ENCODE assay signal across 8 cellular contexts in the genomic region with DNA sequence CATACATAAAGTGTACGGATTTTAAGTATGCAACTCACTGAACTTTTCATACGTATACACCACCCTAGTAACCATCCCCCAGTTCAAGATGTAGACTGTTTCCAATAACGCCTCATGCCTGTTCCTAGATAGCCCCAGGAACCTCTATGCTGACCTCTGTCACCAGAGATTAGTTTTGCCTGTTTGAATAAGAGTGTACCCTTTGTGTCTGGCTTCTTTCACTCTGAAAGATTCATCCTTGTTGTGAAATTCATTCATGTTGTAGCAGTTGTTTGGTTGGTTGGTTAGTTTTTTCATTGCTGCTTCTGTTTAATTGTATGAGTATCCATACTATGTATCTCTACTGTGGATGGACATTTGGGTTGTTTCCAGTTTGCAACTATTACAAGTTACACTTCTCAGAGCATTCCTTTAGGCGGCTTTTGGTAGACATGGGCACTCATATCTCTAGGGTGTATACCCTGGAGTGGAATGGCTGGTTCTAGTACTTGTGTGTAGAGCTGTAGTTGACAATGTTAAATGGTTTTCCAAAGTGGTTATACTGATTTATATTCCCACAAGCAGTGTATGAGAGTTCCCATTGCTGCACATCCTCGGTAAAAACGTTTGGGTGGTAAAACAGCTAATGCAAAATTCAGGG. TPM values are rescaled to one million over a fixed set of nuclear protein-coding genes. Genes with fewer than 3 reads are reported as not detected.
A peak's percentile ranks its signal among the peaks of the same experiment; 100 is the strongest.
DNase-seq lines count a peak whose midpoint lies in the region; ATAC-seq and TF ChIP-seq lines count a peak whose summit lies in the region.

No MANE protein-coding gene starts in this region.

- H3K36me3 ChIP-seq in Karpas-422 (ENCODE audit: insufficient read depth, low read length) (no peaks in the 10 kb centered on the region), lower lobe of right lung (no peaks in the 10 kb centered on the region)

- H3K27ac Mint-ChIP-seq in activated naive CD8-positive, alpha-beta T cell = peak overlapping the region; percentile 94

- H3K27ac ChIP-seq in Karpas-422 (ENCODE audit: low read length) = peak overlapping the region; percentile 74
- peak overlapping the region; percentile 98 for H3K27ac ChIP-seq in lower lobe of right lung

- H2AFZ ChIP-seq in Karpas-422 (ENCODE audit: low read length) = no peak overlapping the region

- peak overlapping the region; percentile 86 for H3K4me3 Mint-ChIP-seq in activated naive CD8-positive, alpha-beta T cell

- no peaks in the 10 kb centered on the region for H3K27me3 Mint-ChIP-seq in activated naive CD8-positive, alpha-beta T cell

- DNase-seq in EL (peak; percentile 15), Karpas-422 (peak; percentile 74), lower lobe of right lung (no peak), NCI-H1417 treated with DMSO at 0.1 percent for 48 hours (lab: John Stamatoyannopoulos, UW) (no peak), mucosa of gallbladder (ENCODE audit: low spot score) (no peak)

- TF ChIP-seq CTCF in lower lobe of right lung (IDR thresholded peaks at IDR 0.05) = no peak

- intact Hi-C loops in lower lobe of right lung (cut with DNase I) = no loop called here

- H3K9ac ChIP-seq in Karpas-422 (ENCODE audit: low read length) = peak overlapping the region; percentile 96

- H3K4me1 ChIP-seq in Karpas-422 (ENCODE audit: low read length) = peaks cover 77% of the 10 kb centered on the region
- H3K4me1 ChIP-seq in lower lobe of right lung = peaks cover 45% of the 10 kb centered on the region

- peaks cover 45% of the 10 kb centered on the region for H3K4me1 Mint-ChIP-seq in activated naive CD8-positive, alpha-beta T cell (ENCODE audit: low read depth)

- peak overlapping the region; percentile 95 for H3K4me2 ChIP-seq in Karpas-422 (ENCODE audit: low read depth, low read length, poor library complexity, severe bottlenecking)

- peaks cover 53% of the 10 kb centered on the region for H3K79me2 ChIP-seq in Karpas-422 (ENCODE audit: low read length)

- H4K20me1 ChIP-seq in Karpas-422 (ENCODE audit: insufficient read depth, low read depth, low read length) = peaks cover 9% of the 10 kb centered on the region; the same call in 1 of the 2 replicates

- no peaks in the 10 kb centered on the region for H3K9me2 ChIP-seq in Karpas-422 (replicated peaks; ENCODE audit: insufficient read depth, low read length)

- H3K9me3 Mint-ChIP-seq in activated naive CD8-positive, alpha-beta T cell (ENCODE audit: low read depth) = no peaks in the 10 kb centered on the region

- peak overlapping the region; percentile 93 for H3K4me3 ChIP-seq in Karpas-422 (ENCODE audit: low read length)
- H3K4me3 ChIP-seq in lower lobe of right lung = peak overlapping the region; percentile 86

- no peaks in the 10 kb centered on the region for H3K27me3 ChIP-seq in Karpas-422 (ENCODE audit: low read length)
- no peaks in the 10 kb centered on the region for H3K27me3 ChIP-seq in lower lobe of right lung (ENCODE audit: low read depth)

- ATAC-seq in lower lobe of right lung (peak; percentile 19 to 42), GM19467 (IDR thresholded peaks at IDR 0.05; ENCODE audit: unreplicated experiment) (no peak), HG02588 (IDR thresholded peaks at IDR 0.05; ENCODE audit: unreplicated experiment) (no peak)

- no peaks in the 10 kb centered on the region for H3K9me3 ChIP-seq in Karpas-422 (ENCODE audit: low read length)
- no peaks in the 10 kb centered on the region for H3K9me3 ChIP-seq in lower lobe of right lung

- no peaks in the 10 kb centered on the region for H3K36me3 Mint-ChIP-seq in activated naive CD8-positive, alpha-beta T cell

RNA-seq across cellular contexts. Expression of a gene that starts 1.6 kb away (rescaled TPM):
- total RNA-seq in Karpas-422 (2014; rRNA removed; shearing (Covaris generic); ENCODE audit: low replicate concordance) = 85.2 and 137 TPM in 2 replicates
- total RNA-seq in lower lobe of right lung = 50.7 TPM
- total RNA-seq in mucosa of gallbladder = 29.8 TPM

Comparison
In these comparisons a context has a peak if more than half of its experiments do, and no peak if none do; other contexts are left out.
1. DNase-seq: peak in EL (single experiment) and Karpas-422 (single experiment); none in lower lobe of right lung (single experiment), NCI-H1417 treated with DMSO at 0.1 percent for 48 hours (single experiment) and mucosa of gallbladder (single experiment).
2. ATAC-seq: peak in lower lobe of right lung (2 of 2); none in GM19467 (single experiment) and HG02588 (single experiment).